9 cellular contexts compared by ENCODE assay signal in the genomic region with DNA sequence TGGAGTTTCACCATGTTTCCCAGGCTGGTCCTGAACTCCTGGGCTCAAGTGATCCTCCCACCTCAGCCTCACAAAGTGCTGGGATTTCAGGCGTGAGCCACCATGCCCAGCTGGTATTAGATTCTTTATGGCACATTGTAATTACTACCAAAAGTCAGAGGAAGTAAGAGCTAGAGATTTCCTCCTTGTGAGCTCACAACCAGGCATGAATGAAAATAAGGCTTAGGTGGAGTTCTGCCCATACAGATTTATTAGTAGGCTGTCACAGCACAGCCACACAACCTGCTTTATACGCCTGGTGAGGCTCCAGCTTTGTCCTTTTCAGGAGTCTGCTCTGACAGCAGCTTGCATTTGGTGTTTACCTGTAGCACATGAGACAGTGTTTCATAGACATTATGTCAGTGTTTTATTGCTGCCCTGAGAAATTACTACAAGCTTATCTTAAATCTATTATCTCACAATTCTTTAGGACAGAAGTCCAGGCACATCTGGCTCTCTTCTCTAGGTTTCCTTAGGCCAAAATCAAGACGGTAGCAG.
DNase-seq lines count a peak whose midpoint lies in the region; ATAC-seq and TF ChIP-seq lines count a peak whose summit lies in the region.
"Had no signal": no experiment of that assay in that cellular context is flagged by ENCODE, and none has a peak within 500 bp of the region (broad histone marks: within the 10 kb centered on the region; RNA-seq: fewer than 3 reads in every experiment).

No MANE protein-coding gene starts in this region.

- ATAC-seq in omental fat pad (ENCODE audit: low FRiP score), result peak; percentile 4
- ATAC-seq in HG03175 (IDR thresholded peaks at IDR 0.05; ENCODE audit: unreplicated experiment), result no peak

- peak overlapping the region; percentile 19 for H3K4me3 Mint-ChIP-seq in Caco-2 (ENCODE audit: unreplicated experiment)
- H3K4me3 Mint-ChIP-seq in dendritic cell treated with granulocyte-macrophage colony-stimulating factor and Interleukin-4, amounts not matched to agents 40 ng/mL and 50 ng/mL, for 4 days, result no peak overlapping the region

- H3K9me3 Mint-ChIP-seq in Caco-2 (ENCODE audit: unreplicated experiment), result no peaks in the 10 kb centered on the region
- H3K9me3 Mint-ChIP-seq in dendritic cell treated with granulocyte-macrophage colony-stimulating factor and Interleukin-4, amounts not matched to agents 40 ng/mL and 50 ng/mL, for 4 days, result no peaks in the 10 kb centered on the region

- CTCF ChIA-PET in Caco-2 (lab: Charles Lee), result interaction anchor here (1.8 kb wide), 1 partner anchor 89 kb away, joined by 12 read pairs; no protein-coding TSS in a partner anchor

- H3K4me1 Mint-ChIP-seq in Caco-2 (ENCODE audit: low read depth, unreplicated experiment), result peaks cover 41% of the 10 kb centered on the region
- peaks cover 34% of the 10 kb centered on the region for H3K4me1 Mint-ChIP-seq in dendritic cell treated with granulocyte-macrophage colony-stimulating factor and Interleukin-4, amounts not matched to agents 40 ng/mL and 50 ng/mL, for 4 days (ENCODE audit: low read depth)

- POLR2A ChIA-PET in Caco-2 (lab: Charles Lee), result interaction anchor here (0.6 kb wide), 2 partner anchors 13 to 30 kb away, joined by 3 read pairs; no protein-coding TSS in a partner anchor

- H3K4me3 ChIP-seq in Caco-2 (ENCODE audit: low read depth, low read length), result no peak overlapping the region

- H3K4me1 ChIP-seq in Caco-2, result peaks cover 27% of the 10 kb centered on the region

- H3K27ac Mint-ChIP-seq in Caco-2 (ENCODE audit: unreplicated experiment), result peak overlapping the region; percentile 87
- H3K27ac Mint-ChIP-seq in dendritic cell treated with granulocyte-macrophage colony-stimulating factor and Interleukin-4, amounts not matched to agents 40 ng/mL and 50 ng/mL, for 4 days, result peak overlapping the region; percentile 78

- peaks cover 6% of the 10 kb centered on the region for H3K36me3 Mint-ChIP-seq in Caco-2 (ENCODE audit: insufficient read depth, unreplicated experiment)
- H3K36me3 Mint-ChIP-seq in dendritic cell treated with granulocyte-macrophage colony-stimulating factor and Interleukin-4, amounts not matched to agents 40 ng/mL and 50 ng/mL, for 4 days (ENCODE audit: low read depth), result no peaks in the 10 kb centered on the region

- no peaks in the 10 kb centered on the region for H3K27me3 Mint-ChIP-seq in Caco-2 (ENCODE audit: insufficient read depth, unreplicated experiment)
- H3K27me3 Mint-ChIP-seq in dendritic cell treated with granulocyte-macrophage colony-stimulating factor and Interleukin-4, amounts not matched to agents 40 ng/mL and 50 ng/mL, for 4 days, result peaks cover under 1% of the 10 kb centered on the region

- no peaks in the 10 kb centered on the region for H3K36me3 ChIP-seq in Caco-2 (ENCODE audit: control insufficient read depth, insufficient read depth, low read length)

- no peaks in the 10 kb centered on the region for H3K9me3 ChIP-seq in Caco-2

- DNase-seq in Caco-2, result no peak
- peak; percentile 34 for DNase-seq in NOMO-1 treated with dmso at 0.1 percent for 144 hours (lab: John Stamatoyannopoulos, UW; ENCODE audit: unreplicated experiment)
- DNase-seq in omental fat pad (ENCODE audit: low spot score), result no peak
- DNase-seq in C1 segment of cervical spinal cord (lab: John Stamatoyannopoulos, UW), result no peak
- no peak for DNase-seq in stimulated activated CD4-positive, alpha-beta T cell treated with anti-CD3 and anti-CD28 coated beads, Interleukin-1b, Interleukin-23, amount 100 ng/mL, for 48 hours
- no peak for DNase-seq in activated gamma-delta T cell treated with Interleukin-2 at 50 U/mL for 16 hours
- DNase-seq: RPMI8226 had no signal

- no TSS peak for BruUV-seq in Caco-2 (replicated peaks; lab: Mats Ljungman, UMichigan)

- intact Hi-C loops in Caco-2 (cut with micrococcal nuclease; ENCODE audit: unreplicated experiment), result loop anchor here (2.0 kb wide), 1 partner anchor 30 kb away; no protein-coding TSS in a partner anchor
- intact Hi-C loops in dendritic cell treated with granulocyte-macrophage colony-stimulating factor and Interleukin-4, amounts not matched to agents 40 ng/mL and 50 ng/mL, for 4 days (cut with micrococcal nuclease), result no loop called here

- no peaks in the 10 kb centered on the region for H3K27me3 ChIP-seq in Caco-2 (replicated peaks; ENCODE audit: control insufficient read depth, insufficient read depth, low read length)

- TF ChIP-seq CTCF in Caco-2 (IDR thresholded peaks at IDR 0.05; ENCODE audit: insufficient read depth in 1 of 2, low read depth in 1 of 2, low read length in 1 of 2, severe bottlenecking in 1 of 2, unreplicated experiment in 1 of 2) (no peak), omental fat pad (IDR thresholded peaks at IDR 0.05) (no peak)
